ENCODE assay signal across 20 cellular contexts in genomic region chr19:6790194-6791128, GRCh38. TPM values are rescaled to one million over a fixed set of nuclear protein-coding genes. Genes with fewer than 3 reads are reported as not detected.
A peak's percentile ranks its signal among the peaks of the same experiment; 100 is the strongest.
DNase-seq lines count a peak whose midpoint lies in the region; ATAC-seq and TF ChIP-seq lines count a peak whose summit lies in the region.
"Had no signal": no experiment of that assay in that cellular context is flagged by ENCODE, and none has a peak within 500 bp of the region (broad histone marks: within the 10 kb centered on the region; RNA-seq: fewer than 3 reads in every experiment).

No MANE protein-coding gene starts in this region.

- no peak overlapping the region for H3K4me3 ChIP-seq in naive thymus-derived CD4-positive, alpha-beta T cell (ENCODE audit: low read length)
- H3K4me3 ChIP-seq: BLaER1, smooth muscle cell had no signal

- TF ChIP-seq CTCF in GM20000 (IDR thresholded peaks at IDR 0.05; ENCODE audit: extremely low read depth, missing control alignments), result no peak

- POLR2A ChIA-PET in T-cell (lab: Charles Lee), result no interaction called here
- POLR2A ChIA-PET in naive thymus-derived CD4-positive, alpha-beta T cell (lab: Charles Lee), result interaction anchor here (0.7 to 4.3 kb wide), 6 partner anchors 9 to 41 kb away, joined by 3 to 26 read pairs (median 4); partner anchors contain the start of gene VAV1

- H3K36me3 Mint-ChIP-seq in activated T-cell treated with anti-CD3 and anti-CD28 coated beads, Interleukin-2, amount 50 U/mL, for 24 hours (ENCODE audit: low read depth), result peaks cover 70% of the 10 kb centered on the region
- H3K36me3 Mint-ChIP-seq in activated T-cell treated with anti-CD3 and anti-CD28 coated beads, Interleukin-2, amount 50 U/mL, for 4 hours (ENCODE audit: insufficient read depth), result peaks cover 33% of the 10 kb centered on the region
- H3K36me3 Mint-ChIP-seq in T-cell, result peaks cover 49% of the 10 kb centered on the region
- H3K36me3 Mint-ChIP-seq in naive thymus-derived CD4-positive, alpha-beta T cell, result peaks cover 7 to 60% (median 41%) of the 10 kb centered on the region in 5 donors

- no peak for DNase-seq in activated T-cell treated with anti-CD3 and anti-CD28 coated beads, Interleukin-2, amount 50 U/mL, for 24 hours
- no peak for DNase-seq in activated T-cell treated with anti-CD3 and anti-CD28 coated beads, Interleukin-2, amount 50 U/mL, for 4 hours
- DNase-seq in T-cell, result peak in 2 of 34 experiments; percentile 14 to 28
- DNase-seq in naive thymus-derived CD4-positive, alpha-beta T cell, result peak in 1 of 9 donors; percentile 23
- no peak for DNase-seq in GM20000 (ENCODE audit: low spot score)
- DNase-seq: activated CD4-positive, alpha-beta T cell treated with anti-CD3 and anti-CD28 coated beads, Interleukin-2, amount 10 ng/mL, durations not matched to agents 24 days and 14 days; DMS 273 treated with DMSO at 0.1 percent for 48 hours; GDM1; NCI-H1436; NCI-H2171; NCI-H526 treated with DMSO at 0.1 percent for 48 hours; stimulated activated CD4-positive, alpha-beta T cell treated with anti-CD3 and anti-CD28 coated beads, Interleukin-4, amount 100 ng/mL, for 4 hours had no signal

- ATAC-seq in activated T-cell treated with anti-CD3 and anti-CD28 coated beads, Interleukin-2, amount 50 U/mL, for 4 hours, result no peak
- ATAC-seq in T-cell (replicated peaks in 1 of 4) (peak in 2 of 4 experiments; percentile 60 to 66), HG02852 (IDR thresholded peaks at IDR 0.05; ENCODE audit: unreplicated experiment) (no peak)
- ATAC-seq in naive thymus-derived CD4-positive, alpha-beta T cell, result no peak
- ATAC-seq: activated naive CD4-positive, alpha-beta T cell treated with anti-CD3 and anti-CD28 coated beads, Interleukin-2, amount 50 U/mL, for 72 hours; left lobe of liver had no signal

- no peaks in the 10 kb centered on the region for H3K27me3 ChIP-seq in naive thymus-derived CD4-positive, alpha-beta T cell (ENCODE audit: control insufficient read depth in 2 of 2, insufficient read depth in 2 of 2, low read length in 2 of 2)
- H3K27me3 ChIP-seq: BLaER1 had no signal

- peaks cover 6 to 55% of the 10 kb centered on the region in 2 donors for H3K4me1 ChIP-seq in naive thymus-derived CD4-positive, alpha-beta T cell (ENCODE audit: control insufficient read depth in 2 of 2, insufficient read depth in 2 of 2, low read length in 2 of 2)

- peak overlapping the region; percentile 41 for H3K27ac ChIP-seq in naive thymus-derived CD4-positive, alpha-beta T cell (ENCODE audit: low read depth, low read length)
- H3K27ac ChIP-seq: BLaER1 had no signal

- intact Hi-C loops in naive thymus-derived CD4-positive, alpha-beta T cell (cut with micrococcal nuclease), result no loop called here

- peaks cover 64% of the 10 kb centered on the region for H3K4me1 Mint-ChIP-seq in activated T-cell treated with anti-CD3 and anti-CD28 coated beads, Interleukin-2, amount 50 U/mL, for 24 hours (ENCODE audit: low read depth)
- H3K4me1 Mint-ChIP-seq in activated T-cell treated with anti-CD3 and anti-CD28 coated beads, Interleukin-2, amount 50 U/mL, for 4 hours (ENCODE audit: low read depth), result peaks cover 61% of the 10 kb centered on the region
- H3K4me1 Mint-ChIP-seq in T-cell, result peaks cover 72 to 78% (median 74%) of the 10 kb centered on the region in 3 donors
- H3K4me1 Mint-ChIP-seq in naive thymus-derived CD4-positive, alpha-beta T cell, result peaks cover 50 to 89% (median 76%) of the 10 kb centered on the region in 7 donors

- no peaks in the 10 kb centered on the region for H3K27me3 Mint-ChIP-seq in activated T-cell treated with anti-CD3 and anti-CD28 coated beads, Interleukin-2, amount 50 U/mL, for 24 hours
- no peaks in the 10 kb centered on the region for H3K27me3 Mint-ChIP-seq in activated T-cell treated with anti-CD3 and anti-CD28 coated beads, Interleukin-2, amount 50 U/mL, for 4 hours (ENCODE audit: low read depth)
- H3K27me3 Mint-ChIP-seq in T-cell, result no peaks in the 10 kb centered on the region
- no peaks in the 10 kb centered on the region for H3K27me3 Mint-ChIP-seq in naive thymus-derived CD4-positive, alpha-beta T cell
- H3K27me3 Mint-ChIP-seq: activated CD4-positive, alpha-beta T cell treated with anti-CD3 and anti-CD28 coated beads, Interleukin-2, amount 10 ng/mL, durations not matched to agents 24 days and 14 days had no signal

- H3K36me3 ChIP-seq in naive thymus-derived CD4-positive, alpha-beta T cell (ENCODE audit: control insufficient read depth in 2 of 3, insufficient read depth in 3 of 3, low read length in 3 of 3), result peaks cover 0 to 16% (median 11%) of the 10 kb centered on the region in 3 experiments

- H3K27ac Mint-ChIP-seq in activated T-cell treated with anti-CD3 and anti-CD28 coated beads, Interleukin-2, amount 50 U/mL, for 24 hours, result peak overlapping the region; percentile 57
- peak overlapping the region; percentile 82 to 86 for H3K27ac Mint-ChIP-seq in T-cell
- H3K27ac Mint-ChIP-seq in naive thymus-derived CD4-positive, alpha-beta T cell, result peak overlapping the region; percentile 29 to 93 (median 81)

- CTCF ChIA-PET in T-cell (lab: Charles Lee), result no interaction called here
- CTCF ChIA-PET in naive thymus-derived CD4-positive, alpha-beta T cell (lab: Charles Lee), result interaction anchor here (1.0 kb wide), 1 partner anchor 17 kb away, joined by 5 read pairs; the partner anchor contains the start of gene VAV1

- H3K9me3 Mint-ChIP-seq in activated T-cell treated with anti-CD3 and anti-CD28 coated beads, Interleukin-2, amount 50 U/mL, for 24 hours, result peaks cover 8% of the 10 kb centered on the region
- H3K9me3 Mint-ChIP-seq in activated T-cell treated with anti-CD3 and anti-CD28 coated beads, Interleukin-2, amount 50 U/mL, for 4 hours, result peaks cover 4% of the 10 kb centered on the region
- peaks cover 0 to 10% (median 2%) of the 10 kb centered on the region in 3 donors for H3K9me3 Mint-ChIP-seq in T-cell
- peaks cover 0 to 11% (median 1%) of the 10 kb centered on the region in 11 donors for H3K9me3 Mint-ChIP-seq in naive thymus-derived CD4-positive, alpha-beta T cell
- H3K9me3 Mint-ChIP-seq: activated CD4-positive, alpha-beta T cell treated with anti-CD3 and anti-CD28 coated beads, Interleukin-2, amount 10 ng/mL, durations not matched to agents 24 days and 14 days had no signal

- no peak overlapping the region for H3K4me3 Mint-ChIP-seq in activated T-cell treated with anti-CD3 and anti-CD28 coated beads, Interleukin-2, amount 50 U/mL, for 24 hours
- H3K4me3 Mint-ChIP-seq in activated T-cell treated with anti-CD3 and anti-CD28 coated beads, Interleukin-2, amount 50 U/mL, for 4 hours, result no peak overlapping the region
- peak overlapping the region in 2 of 3 donors; percentile 9 to 54 for H3K4me3 Mint-ChIP-seq in T-cell
- H3K4me3 Mint-ChIP-seq in naive thymus-derived CD4-positive, alpha-beta T cell, result peak overlapping the region in 9 of 10 donors; percentile 29 to 82 (median 62)
- H3K4me3 Mint-ChIP-seq: activated CD4-positive, alpha-beta T cell treated with anti-CD3 and anti-CD28 coated beads, Interleukin-2, amount 10 ng/mL, durations not matched to agents 24 days and 14 days had no signal

- no peaks in the 10 kb centered on the region for H3K9me3 ChIP-seq in naive thymus-derived CD4-positive, alpha-beta T cell (ENCODE audit: control insufficient read depth in 2 of 3, low read length in 3 of 3)

RNA-seq across cellular contexts. Expression of gene VAV1, which starts 18.0 kb away (rescaled TPM):
- total RNA-seq in activated T-cell treated with anti-CD3 and anti-CD28 coated beads, Interleukin-2, amount 50 U/mL, for 4 hours, result 10 to 100 TPM; 65.7 to 75.6 (median 70.7) TPM
- 100 to 1,000 TPM in 2 of 5 donors, 10 to 100 TPM in 3; 82.5 to 114 (median 92.2) TPM for total RNA-seq in T-cell
- total RNA-seq in naive thymus-derived CD4-positive, alpha-beta T cell, result 100 to 1,000 TPM in 3 of 5 experiments, 10 to 100 TPM in 2; 90.5 to 132 (median 115) TPM
- 10 to 100 TPM; 26.2 to 41.4 TPM for polyA plus RNA-seq in naive thymus-derived CD4-positive, alpha-beta T cell
- total RNA-seq: A172, M059J, smooth muscle cell had no signal
- polyA plus RNA-seq: smooth muscle cell had no signal

RNA-seq across cellular contexts. Expression of gene SH2D3A, which starts 23.2 kb away (rescaled TPM):
- 10 to 100 TPM; 24.6 to 27.8 (median 27.4) TPM for total RNA-seq in activated T-cell treated with anti-CD3 and anti-CD28 coated beads, Interleukin-2, amount 50 U/mL, for 4 hours
- total RNA-seq in T-cell, result 10 to 100 TPM; 61.7 to 83.7 (median 73.6) TPM
- 10 to 100 TPM; 27.9 to 64.7 (median 57.4) TPM for total RNA-seq in naive thymus-derived CD4-positive, alpha-beta T cell
- 10 to 100 TPM; 35.2 to 60.4 TPM for polyA plus RNA-seq in naive thymus-derived CD4-positive, alpha-beta T cell
- total RNA-seq: A172, H4, M059J had no signal

RNA-seq across cellular contexts. Expression of gene TRIP10, which starts 51.0 kb away (rescaled TPM):
- total RNA-seq in activated T-cell treated with anti-CD3 and anti-CD28 coated beads, Interleukin-2, amount 50 U/mL, for 4 hours, result 10 to 100 TPM; 31.8 to 40.2 (median 37.4) TPM
- 1 to 10 TPM; 2.6 to 8.7 (median 7.3) TPM for total RNA-seq in T-cell
- total RNA-seq in naive thymus-derived CD4-positive, alpha-beta T cell, result 10 to 100 TPM in 1 of 5 experiments, 1 to 10 TPM in 4; 2.9 to 17.4 (median 5.4) TPM
- polyA plus RNA-seq in naive thymus-derived CD4-positive, alpha-beta T cell, result 1 to 10 TPM in 1 of 2 donors, under 1 TPM in 1; 0.74 to 1.8 TPM

RNA-seq across cellular contexts. Expression of gene GPR108, which starts 53.1 kb away (rescaled TPM):
- 10 to 100 TPM; 60.4 to 86.3 (median 78.6) TPM for total RNA-seq in activated T-cell treated with anti-CD3 and anti-CD28 coated beads, Interleukin-2, amount 50 U/mL, for 4 hours
- total RNA-seq in T-cell, result 10 to 100 TPM; 51.8 to 83.3 (median 58.4) TPM
- total RNA-seq in naive thymus-derived CD4-positive, alpha-beta T cell, result 10 to 100 TPM; 36.1 to 81.6 (median 61.9) TPM
- 10 to 100 TPM; 70.6 to 96.5 TPM for polyA plus RNA-seq in naive thymus-derived CD4-positive, alpha-beta T cell

Comparison
In these comparisons a context has a peak if more than half of its experiments do, and no peak if none do; other contexts are left out.
1. H3K4me3 Mint-ChIP-seq: peak in T-cell (2 of 3) and naive thymus-derived CD4-positive, alpha-beta T cell (9 of 10); none in activated T-cell treated with anti-CD3 and anti-CD28 coated beads, Interleukin-2, amount 50 U/mL, for 24 hours (single experiment) and activated T-cell treated with anti-CD3 and anti-CD28 coated beads, Interleukin-2, amount 50 U/mL, for 4 hours (single experiment).
2. Peak in every context shown above with its lines, with median percentiles within 50 percentile points of each other: H3K27ac Mint-ChIP-seq.